In the genomic region with DNA sequence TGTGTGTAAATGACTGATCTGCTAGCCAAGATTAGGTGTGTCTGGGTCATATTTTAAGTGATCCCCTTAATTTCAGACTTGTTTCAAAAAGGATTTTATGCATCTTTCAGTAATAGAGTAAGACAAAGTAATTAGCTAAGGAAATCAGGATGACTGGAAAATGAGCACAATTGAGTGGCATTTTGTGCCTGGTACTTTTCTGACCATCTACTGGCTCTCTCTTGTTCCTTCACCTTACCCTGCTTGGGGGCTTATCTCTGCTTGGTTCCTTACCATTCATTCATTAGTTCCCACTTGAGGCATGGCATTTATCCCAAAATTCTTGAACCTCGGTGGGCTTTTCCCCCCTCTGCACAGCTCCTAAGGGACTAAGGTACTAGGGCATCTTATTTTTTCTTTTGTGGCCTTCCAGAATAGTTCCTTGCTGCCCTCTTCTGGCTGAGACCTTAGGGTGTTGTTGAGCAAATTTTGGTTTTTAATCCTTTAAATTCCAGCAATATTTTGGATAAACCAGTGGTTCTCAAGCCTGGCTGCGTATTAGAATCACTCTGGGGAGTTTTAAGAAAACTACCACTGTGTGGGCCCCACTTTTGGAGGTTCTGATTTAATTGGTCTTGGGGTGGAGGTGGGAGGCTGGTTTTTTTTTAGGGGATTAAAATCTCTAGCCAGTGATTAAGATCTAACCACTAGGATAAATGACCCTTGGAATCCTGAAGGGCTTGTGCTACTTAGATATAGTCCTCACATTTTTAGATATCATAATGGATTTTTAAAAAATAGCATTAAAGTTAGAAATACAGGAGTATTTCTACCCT, we compare ENCODE assay signal across 9 cellular contexts. TPM values are rescaled to one million over a fixed set of nuclear protein-coding genes. Genes with fewer than 3 reads are reported as not detected.
DNase-seq lines count a peak whose midpoint lies in the region; ATAC-seq and TF ChIP-seq lines count a peak whose summit lies in the region.
"Had no signal": no experiment of that assay in that cellular context is flagged by ENCODE, and none has a peak within 500 bp of the region (broad histone marks: within the 10 kb centered on the region; RNA-seq: fewer than 3 reads in every experiment).

No MANE protein-coding gene starts in this region.

- DNase-seq in activated CD4-positive, alpha-beta T cell treated with anti-CD3 and anti-CD28 coated beads for 36 hours: peak; percentile 28
- no peak for DNase-seq in activated CD4-positive, alpha-beta T cell treated with anti-CD3 and anti-CD28 coated beads, Interleukin-2, amount 50 U/mL, for 4 hours
- DNase-seq in SK-N-SH (peak; percentile 40), fibroblast of the aortic adventitia (ENCODE audit: low read depth) (peak; percentile 74), retinal pigment epithelial cell (ENCODE audit: low read depth) (no peak), T-helper 17 cell (no peak)

- peaks cover 5% of the 10 kb centered on the region for H3F3A ChIP-seq in SK-N-SH (replicated peaks; ENCODE audit: insufficient read depth)

- no peaks in the 10 kb centered on the region for H3K36me3 Mint-ChIP-seq in activated CD4-positive, alpha-beta T cell treated with anti-CD3 and anti-CD28 coated beads for 36 hours (ENCODE audit: low read depth)
- no peaks in the 10 kb centered on the region for H3K36me3 Mint-ChIP-seq in T-helper 17 cell (ENCODE audit: low read depth)

- ATAC-seq in activated CD4-positive, alpha-beta T cell treated with anti-CD3 and anti-CD28 coated beads for 36 hours: peak; percentile 36
- ATAC-seq in HG03039 (IDR thresholded peaks at IDR 0.05; ENCODE audit: unreplicated experiment) (peak; percentile 19), T-helper 17 cell (no peak), GM21423 (IDR thresholded peaks at IDR 0.05; ENCODE audit: unreplicated experiment) (no peak)

- intact Hi-C loops in activated CD4-positive, alpha-beta T cell treated with anti-CD3 and anti-CD28 coated beads for 36 hours (cut with DNase I, micrococcal nuclease): loop anchor here (1.0 to 5.0 kb wide), 2 partner anchors 48 to 132 kb away; no protein-coding TSS in a partner anchor

- no peaks in the 10 kb centered on the region for H3K9me2 ChIP-seq in SK-N-SH

- WGBS in SK-N-SH (ENCODE audit: low lambda C conversion rate): 24% methylated on average over 2 of the region's 2 CpGs

- no peak overlapping the region for H3K4me3 Mint-ChIP-seq in activated CD4-positive, alpha-beta T cell treated with anti-CD3 and anti-CD28 coated beads for 36 hours
- no peak overlapping the region for H3K4me3 Mint-ChIP-seq in T-helper 17 cell
- H3K4me3 Mint-ChIP-seq: central memory CD8-positive, alpha-beta T cell had no signal

- no peak overlapping the region for H3K27ac Mint-ChIP-seq in activated CD4-positive, alpha-beta T cell treated with anti-CD3 and anti-CD28 coated beads for 36 hours
- H3K27ac Mint-ChIP-seq in T-helper 17 cell: no peak overlapping the region

- no peak overlapping the region for H2AFZ ChIP-seq in SK-N-SH (ENCODE audit: low read depth)

- no peaks in the 10 kb centered on the region for H3K36me3 ChIP-seq in SK-N-SH (replicated peaks in 1 of 2; ENCODE audit: control insufficient read depth in 1 of 2, insufficient read depth in 2 of 2, low read length in 1 of 2)

- H3K9me3 Mint-ChIP-seq in activated CD4-positive, alpha-beta T cell treated with anti-CD3 and anti-CD28 coated beads for 36 hours (ENCODE audit: low read depth): no peaks in the 10 kb centered on the region
- H3K9me3 Mint-ChIP-seq: central memory CD8-positive, alpha-beta T cell had no signal

- H3K27me3 ChIP-seq in SK-N-SH (ENCODE audit: insufficient read depth): no peaks in the 10 kb centered on the region

- no peak overlapping the region for H3K4me2 ChIP-seq in SK-N-SH

- H3K27ac ChIP-seq in SK-N-SH (ENCODE audit: low read depth in 2 of 2, low read length in 1 of 2): no peak overlapping the region

- no peaks in the 10 kb centered on the region for H3K4me1 ChIP-seq in SK-N-SH (ENCODE audit: control insufficient read depth in 1 of 2, insufficient read depth in 2 of 2, low read depth in 1 of 2, low read length in 1 of 2)

- POLR2A ChIA-PET in activated CD4-positive, alpha-beta T cell treated with anti-CD3 and anti-CD28 coated beads for 36 hours (lab: Charles Lee): no interaction called here
- POLR2A ChIA-PET in SK-N-SH (lab: Yijun Ruan, JAX): no interaction called here

- CTCF ChIA-PET in activated CD4-positive, alpha-beta T cell treated with anti-CD3 and anti-CD28 coated beads for 36 hours (lab: Charles Lee): interaction anchor here (0.6 to 1.8 kb wide), 6 partner anchors 23 to 261 kb away, joined by 3 to 12 read pairs (median 4); a partner anchor contains a TSS
- CTCF ChIA-PET in SK-N-SH (lab: Yijun Ruan, JAX): interaction anchor here (0.6 to 4.2 kb wide), 15 partner anchors 10 to 137 kb away, joined by 3 to 19 read pairs (median 4); no protein-coding TSS in a partner anchor

- no peaks in the 10 kb centered on the region for H3K9me3 ChIP-seq in SK-N-SH
- H3K9me3 ChIP-seq in T-helper 17 cell (ENCODE audit: control insufficient read depth, low read length, poor library complexity, severe bottlenecking): no peaks in the 10 kb centered on the region

- peak; percentile 76 for TF ChIP-seq CTCF in SK-N-SH (IDR thresholded peaks at IDR 0.05)
- TF ChIP-seq CTCF in fibroblast of the aortic adventitia (IDR thresholded peaks at IDR 0.05; ENCODE audit: insufficient read depth, low read length): peak; percentile 81
- TF ChIP-seq CTCF in retinal pigment epithelial cell (conservative IDR thresholded peaks at IDR 0.05; ENCODE audit: low read depth, low read length): peak; percentile 77

- H3K27me3 Mint-ChIP-seq in activated CD4-positive, alpha-beta T cell treated with anti-CD3 and anti-CD28 coated beads for 36 hours: no peaks in the 10 kb centered on the region
- no peaks in the 10 kb centered on the region for H3K27me3 Mint-ChIP-seq in T-helper 17 cell
- H3K27me3 Mint-ChIP-seq: central memory CD8-positive, alpha-beta T cell had no signal

- TF ChIP-seq EP300 in SK-N-SH (IDR thresholded peaks at IDR 0.05; ENCODE audit: borderline replicate concordance in 1 of 2, low read depth in 1 of 2, low read length in 1 of 2): no peak

- no peak overlapping the region for H3K9ac ChIP-seq in SK-N-SH

- H3K4me1 Mint-ChIP-seq in activated CD4-positive, alpha-beta T cell treated with anti-CD3 and anti-CD28 coated beads for 36 hours: no peaks in the 10 kb centered on the region
- peaks cover 5% of the 10 kb centered on the region for H3K4me1 Mint-ChIP-seq in T-helper 17 cell

- peaks cover 4% of the 10 kb centered on the region for H3K79me2 ChIP-seq in SK-N-SH (ENCODE audit: insufficient read depth)

- peak; percentile 73 for TF ChIP-seq RAD21 in SK-N-SH (IDR thresholded peaks at IDR 0.05; ENCODE audit: low read length)

- H3K4me3 ChIP-seq in SK-N-SH (ENCODE audit: low read depth in 2 of 2, low read length in 1 of 2) (no peak overlapping the region), fibroblast of the aortic adventitia (ENCODE audit: low read depth, low read length) (no peak overlapping the region), retinal pigment epithelial cell (ENCODE audit: low read length) (no peak overlapping the region)

- no peaks in the 10 kb centered on the region for H4K20me1 ChIP-seq in SK-N-SH (ENCODE audit: insufficient read depth)

TF ChIP-seq in SK-N-SH, 30 proteins besides CTCF, POLR2A, EP300 and RAD21:
- TF ChIP-seq, protein P1, sequence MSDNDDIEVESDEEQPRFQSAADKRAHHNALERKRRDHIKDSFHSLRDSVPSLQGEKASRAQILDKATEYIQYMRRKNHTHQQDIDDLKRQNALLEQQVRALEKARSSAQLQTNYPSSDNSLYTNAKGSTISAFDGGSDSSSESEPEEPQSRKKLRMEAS (IDR thresholded peaks at IDR 0.05; ENCODE audit: low read depth): no peak
- TF ChIP-seq, protein P2, sequence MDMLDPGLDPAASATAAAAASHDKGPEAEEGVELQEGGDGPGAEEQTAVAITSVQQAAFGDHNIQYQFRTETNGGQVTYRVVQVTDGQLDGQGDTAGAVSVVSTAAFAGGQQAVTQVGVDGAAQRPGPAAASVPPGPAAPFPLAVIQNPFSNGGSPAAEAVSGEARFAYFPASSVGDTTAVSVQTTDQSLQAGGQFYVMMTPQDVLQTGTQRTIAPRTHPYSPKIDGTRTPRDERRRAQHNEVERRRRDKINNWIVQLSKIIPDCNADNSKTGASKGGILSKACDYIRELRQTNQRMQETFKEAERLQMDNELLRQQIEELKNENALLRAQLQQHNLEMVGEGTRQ (IDR thresholded peaks at IDR 0.05; ENCODE audit: borderline replicate concordance, low read depth, low read length): no peak
- TF ChIP-seq SMC3 (IDR thresholded peaks at IDR 0.05; ENCODE audit: low read depth, low read length): peak; percentile 64

RNA-seq across cellular contexts. Expression of a gene that starts 50.8 kb away (rescaled TPM):
- total RNA-seq in activated CD4-positive, alpha-beta T cell treated with anti-CD3 and anti-CD28 coated beads for 36 hours: 10 to 100 TPM; 21.3 to 22.2 TPM
- 16.6 and 21.8 TPM in 2 replicates for polyA plus RNA-seq in SK-N-SH (2012; rRNA removed)
- 24.2 and 27.1 TPM in 2 replicates for polyA plus RNA-seq in SK-N-SH (2012; cell fraction: cytosol; rRNA removed)
- polyA plus RNA-seq in SK-N-SH (2012; cell fraction: nucleus; rRNA removed): 7.0 and 7.7 TPM in 2 replicates
- total RNA-seq in fibroblast of the aortic adventitia (ENCODE audit: low replicate concordance): 46.0 and 51.0 TPM in 2 replicates
- total RNA-seq in T-helper 17 cell: 10 to 100 TPM; 11.7 to 12.0 TPM

RNA-seq across cellular contexts. Expression of a gene that starts 51.3 kb away (rescaled TPM):
- 100 to 1,000 TPM; 140 to 141 TPM for total RNA-seq in activated CD4-positive, alpha-beta T cell treated with anti-CD3 and anti-CD28 coated beads for 36 hours
- 155 and 188 TPM in 2 replicates for polyA plus RNA-seq in SK-N-SH (2012; rRNA removed)
- polyA plus RNA-seq in SK-N-SH (2012; cell fraction: cytosol; rRNA removed): 258 and 366 TPM in 2 replicates
- 25.1 and 54.9 TPM in 2 replicates for polyA plus RNA-seq in SK-N-SH (2012; cell fraction: nucleus; rRNA removed)
- total RNA-seq in fibroblast of the aortic adventitia (ENCODE audit: low replicate concordance) (206 and 321 TPM in 2 replicates), T-helper 17 cell (100 to 1,000 TPM; 135 to 153 TPM)

Comparison
In these comparisons a context has a peak if more than half of its experiments do, and no peak if none do; other contexts are left out.
1. DNase-seq: peak in activated CD4-positive, alpha-beta T cell treated with anti-CD3 and anti-CD28 coated beads for 36 hours (single experiment), SK-N-SH (single experiment) and fibroblast of the aortic adventitia (single experiment); none in activated CD4-positive, alpha-beta T cell treated with anti-CD3 and anti-CD28 coated beads, Interleukin-2, amount 50 U/mL, for 4 hours (0 of 2), retinal pigment epithelial cell (single experiment) and T-helper 17 cell (0 of 3).
2. ATAC-seq: peak in activated CD4-positive, alpha-beta T cell treated with anti-CD3 and anti-CD28 coated beads for 36 hours (single experiment) and HG03039 (single experiment); none in T-helper 17 cell (single experiment) and GM21423 (single experiment).
3. Peak in every context shown above with its lines, with median percentiles within 50 percentile points of each other: CTCF ChIP-seq.